8 cellular contexts compared by ENCODE assay signal in the genomic region with DNA sequence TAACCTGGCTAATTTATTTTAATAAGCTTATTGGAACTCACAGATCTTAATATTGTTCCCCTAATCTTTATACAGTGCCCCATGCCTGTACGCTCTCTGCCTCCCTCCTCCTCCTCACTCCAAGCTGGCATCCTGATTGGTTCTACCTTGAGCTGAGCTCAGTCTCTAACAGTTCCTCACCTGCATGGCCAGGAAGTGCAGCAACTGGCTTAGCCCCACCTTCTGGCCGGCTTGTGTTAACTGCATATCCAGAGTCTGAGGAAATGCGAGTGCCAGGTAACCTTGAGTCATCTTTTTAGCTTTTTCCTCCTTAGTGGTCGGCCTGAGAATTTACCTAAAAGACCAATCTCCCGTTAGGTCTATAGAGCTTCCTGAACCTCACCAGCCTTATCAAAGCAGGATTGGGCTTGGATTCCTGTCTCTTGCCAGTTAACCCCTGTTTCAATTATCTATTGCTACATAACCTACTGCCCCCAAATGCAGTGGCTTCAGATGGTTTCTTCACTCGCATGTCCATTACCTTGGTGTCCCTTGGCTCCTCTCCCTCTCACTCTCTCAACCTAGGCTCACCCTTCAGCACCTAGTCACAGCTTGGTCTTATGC.
DNase-seq lines count a peak whose midpoint lies in the region; ATAC-seq and TF ChIP-seq lines count a peak whose summit lies in the region.

No MANE protein-coding gene starts in this region.

- H3K27ac ChIP-seq in RWPE2 (ENCODE audit: poor library complexity, severe bottlenecking) = no peak overlapping the region
- H3K27ac ChIP-seq in lung (ENCODE audit: low read depth in 1 of 2, low read length in 1 of 2) = no peak overlapping the region

- ATAC-seq in GM18502 (IDR thresholded peaks at IDR 0.05; ENCODE audit: poor library complexity, unreplicated experiment) (peak; percentile 82), HG03159 (IDR thresholded peaks at IDR 0.05; ENCODE audit: unreplicated experiment) (peak; percentile 86), RWPE2 (ENCODE audit: low read depth) (peak; percentile 100), lung (ENCODE audit: insufficient read depth, low FRiP score) (peak; percentile 38)

- H3K36me3 ChIP-seq in RWPE2 (ENCODE audit: low read depth) (no peaks in the 10 kb centered on the region), lung (ENCODE audit: control insufficient read depth in 2 of 2, insufficient read depth in 2 of 2, low read length in 2 of 2) (no peaks in the 10 kb centered on the region)

- H3K9me3 ChIP-seq in RWPE2 (ENCODE audit: severe bottlenecking) (peaks cover 2% of the 10 kb centered on the region), lung (ENCODE audit: control insufficient read depth in 2 of 2, insufficient read depth in 1 of 2, low read length in 1 of 2) (no peaks in the 10 kb centered on the region)

- H3K4me3 ChIP-seq in RWPE2 (ENCODE audit: severe bottlenecking) (no peak overlapping the region), lung (no peak overlapping the region)

- peak; percentile 87 for TF ChIP-seq CTCF in RWPE2 (IDR thresholded peaks at IDR 0.05; ENCODE audit: poor library complexity, severe bottlenecking)
- TF ChIP-seq CTCF in lung (IDR thresholded peaks at IDR 0.05; ENCODE audit: control extremely low read depth, extremely low read depth) = peak; percentile 15

- 62 to 75% methylated on average over 6 of the region's 6 CpGs for WGBS in lung, 2 donors

- no peaks in the 10 kb centered on the region for H3K4me1 ChIP-seq in RWPE2 (ENCODE audit: insufficient read depth, poor library complexity, severe bottlenecking)
- H3K4me1 ChIP-seq in lung (ENCODE audit: control insufficient read depth in 2 of 2, insufficient read depth in 2 of 2, low read length in 2 of 2) = no peaks in the 10 kb centered on the region

- DNase-seq in RWPE2 (ENCODE audit: low spot score) = peak; percentile 74
- peak; percentile 35 for DNase-seq in amniotic epithelial cell (ENCODE audit: low read depth)
- peak; percentile 64 for DNase-seq in lung (ENCODE audit: low spot score)
- no peak for DNase-seq in inferior parietal cortex (ENCODE audit: extremely low spot score)
- DNase-seq in HCEC 1CT = no peak
- DNase-seq in NCI-H187 (lab: John Stamatoyannopoulos, UW) = no peak

- no peaks in the 10 kb centered on the region for H3K27me3 ChIP-seq in RWPE2 (ENCODE audit: insufficient read depth, poor library complexity, severe bottlenecking)
- H3K27me3 ChIP-seq in lung (ENCODE audit: control insufficient read depth, insufficient read depth) = no peaks in the 10 kb centered on the region

Comparison
In these comparisons a context has a peak if more than half of its experiments do, and no peak if none do; other contexts are left out.
1. ATAC-seq: peak in every context shown above with its lines; median percentile 100 in RWPE2; 86 in HG03159; 82 in GM18502; 38 in lung.
2. DNase-seq: peak in RWPE2 (single experiment), amniotic epithelial cell (single experiment) and lung (single experiment); none in inferior parietal cortex (single experiment), HCEC 1CT (single experiment) and NCI-H187 (0 of 2).